In genomic region chr4:128333309-128334006, GRCh38 we compare ENCODE assay signal across 22 cellular contexts.
"Had no signal": no experiment of that assay in that cellular context is flagged by ENCODE, and none has a peak within 500 bp of the region (broad histone marks: within the 10 kb centered on the region; RNA-seq: fewer than 3 reads in every experiment).

No MANE protein-coding gene starts in this region.

- H3K9me3 Mint-ChIP-seq: activated B cell treated with CpG ODN at 0.5 μM for 24 hours; activated CD4-positive, alpha-beta memory T cell treated with anti-CD3 and anti-CD28 coated beads for 36 hours; activated T-helper 17 cell treated with anti-CD3 and anti-CD28 coated beads, Interleukin-2, amount 50 U/mL, for 72 hours; central memory CD8-positive, alpha-beta T cell; mesothelial cell of epicardium; nephron progenitor cell had no signal

- H3K4me3 Mint-ChIP-seq: activated B cell treated with CpG ODN at 0.5 μM for 24 hours; activated CD4-positive, alpha-beta memory T cell treated with anti-CD3 and anti-CD28 coated beads for 36 hours; activated T-helper 17 cell treated with anti-CD3 and anti-CD28 coated beads, Interleukin-2, amount 50 U/mL, for 72 hours; central memory CD8-positive, alpha-beta T cell; mesothelial cell of epicardium; nephron progenitor cell; stimulated activated naive CD8-positive, alpha-beta T cell treated with anti-CD3 and anti-CD28 coated beads, Interleukin-15, Interleukin-2, amounts not matched to agents 100 ng/mL and 50 ng/mL, for 24 hours; T-cell had no signal

- H3K36me3 ChIP-seq: brain microvascular endothelial cell, esophagus muscularis mucosa, suprapubic skin had no signal

- H3K4me1 Mint-ChIP-seq: activated B cell treated with CpG ODN at 0.5 μM for 24 hours; activated T-helper 17 cell treated with anti-CD3 and anti-CD28 coated beads, Interleukin-2, amount 50 U/mL, for 72 hours; central memory CD8-positive, alpha-beta T cell; T-cell had no signal

- H3K4me1 ChIP-seq: suprapubic skin had no signal

- ATAC-seq: activated T-helper 17 cell treated with anti-CD3 and anti-CD28 coated beads, Interleukin-2, amount 50 U/mL, for 72 hours; T-cell had no signal

- H3K4me3 ChIP-seq: esophagus muscularis mucosa, hepatocyte, lung, skin epidermis, suprapubic skin had no signal

- H3K36me3 Mint-ChIP-seq: activated CD4-positive, alpha-beta memory T cell treated with anti-CD3 and anti-CD28 coated beads for 36 hours; mesothelial cell of epicardium had no signal

- H3K27ac Mint-ChIP-seq: activated B cell treated with CpG ODN at 0.5 μM for 24 hours; activated CD4-positive, alpha-beta memory T cell treated with anti-CD3 and anti-CD28 coated beads for 36 hours; activated T-helper 17 cell treated with anti-CD3 and anti-CD28 coated beads, Interleukin-2, amount 50 U/mL, for 72 hours; mesothelial cell of epicardium; nephron progenitor cell; stimulated activated naive CD8-positive, alpha-beta T cell treated with anti-CD3 and anti-CD28 coated beads, Interleukin-15, Interleukin-2, amounts not matched to agents 100 ng/mL and 50 ng/mL, for 24 hours; T-cell had no signal

- DNase-seq: activated B cell treated with CpG ODN at 0.5 μM for 24 hours; activated CD4-positive, alpha-beta memory T cell treated with anti-CD3 and anti-CD28 coated beads for 36 hours; activated CD4-positive, alpha-beta T cell treated with anti-CD3 and anti-CD28 coated beads for 4 hours; activated naive CD4-positive, alpha-beta T cell treated with Interleukin-2 at 50 U/mL for 16 hours; brain microvascular endothelial cell; cortex of kidney; effector CD4-positive, alpha-beta T cell; left cardiac atrium; nephron progenitor cell; nucleus accumbens; posterior cingulate gyrus; T-cell; trophoblast cell had no signal

- H3K27ac ChIP-seq: brain microvascular endothelial cell, esophagus muscularis mucosa, hepatocyte, skin epidermis, suprapubic skin had no signal

- H3K27me3 Mint-ChIP-seq: activated B cell treated with CpG ODN at 0.5 μM for 24 hours; activated CD4-positive, alpha-beta memory T cell treated with anti-CD3 and anti-CD28 coated beads for 36 hours; activated T-helper 17 cell treated with anti-CD3 and anti-CD28 coated beads, Interleukin-2, amount 50 U/mL, for 72 hours; central memory CD8-positive, alpha-beta T cell; stimulated activated naive CD8-positive, alpha-beta T cell treated with anti-CD3 and anti-CD28 coated beads, Interleukin-15, Interleukin-2, amounts not matched to agents 100 ng/mL and 50 ng/mL, for 24 hours; T-cell had no signal

- H3K9me3 ChIP-seq: esophagus muscularis mucosa, suprapubic skin had no signal

- H3K27me3 ChIP-seq: brain microvascular endothelial cell, esophagus muscularis mucosa, hepatocyte, suprapubic skin had no signal
